Comparison of ENCODE assay signal across 11 cellular contexts in the genomic region with DNA sequence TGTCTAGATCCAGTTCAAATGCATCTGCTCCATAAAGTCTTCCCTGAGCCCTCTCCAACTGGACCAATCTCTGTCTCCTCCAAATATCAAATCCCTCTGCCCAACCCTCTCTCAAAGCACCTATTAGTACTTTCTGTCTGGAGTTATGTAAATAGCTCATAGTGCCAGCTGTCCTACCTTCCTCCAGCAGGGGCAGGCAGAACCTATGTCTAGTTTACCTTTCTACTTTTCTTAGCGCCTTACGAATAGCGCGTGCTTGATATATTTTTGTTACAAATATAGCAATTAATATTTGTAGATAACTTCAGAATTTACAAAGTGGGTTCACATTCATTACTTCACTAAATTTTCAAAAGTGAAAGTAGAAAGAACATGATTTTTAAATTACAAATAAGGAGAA. TPM values are rescaled to one million over a fixed set of nuclear protein-coding genes. Genes with fewer than 3 reads are reported as not detected.
DNase-seq lines count a peak whose midpoint lies in the region; ATAC-seq and TF ChIP-seq lines count a peak whose summit lies in the region.
"Had no signal": no experiment of that assay in that cellular context is flagged by ENCODE, and none has a peak within 500 bp of the region (broad histone marks: within the 10 kb centered on the region; RNA-seq: fewer than 3 reads in every experiment).

No MANE protein-coding gene starts in this region.

- no peaks in the 10 kb centered on the region for H3K27me3 ChIP-seq in left ventricle myocardium inferior (ENCODE audit: low read depth)
- H3K27me3 ChIP-seq in SJSA1 (replicated peaks), result no peaks in the 10 kb centered on the region
- no peaks in the 10 kb centered on the region for H3K27me3 ChIP-seq in upper lobe of right lung

- ATAC-seq in Right ventricle myocardium inferior (no peak), upper lobe of right lung (peak; percentile 56), GM19455 (IDR thresholded peaks at IDR 0.05; ENCODE audit: unreplicated experiment) (no peak), GM18873 (IDR thresholded peaks at IDR 0.05; ENCODE audit: low FRiP score, unreplicated experiment) (no peak)
- ATAC-seq: activated CD4-positive, alpha-beta T cell treated with anti-CD3 and anti-CD28 coated beads for 36 hours had no signal

- H3K36me3 ChIP-seq in left ventricle myocardium inferior, result no peaks in the 10 kb centered on the region
- H3K36me3 ChIP-seq in SJSA1, result no peaks in the 10 kb centered on the region
- H3K36me3 ChIP-seq in upper lobe of right lung, result no peaks in the 10 kb centered on the region

- H3K4me1 ChIP-seq in left ventricle myocardium inferior (peaks cover 10% of the 10 kb centered on the region), SJSA1 (replicated peaks) (peaks cover 52% of the 10 kb centered on the region), upper lobe of right lung (peaks cover 4% of the 10 kb centered on the region)

- intact Hi-C loops in left ventricle myocardium inferior (cut with micrococcal nuclease) (loop anchor here (2.0 kb wide), 1 partner anchor 54 kb away; no protein-coding TSS in a partner anchor), Right ventricle myocardium inferior (cut with DNase I) (no loop called here), upper lobe of right lung (cut with DNase I) (no loop called here)

- peak overlapping the region; percentile 73 for H3K27ac ChIP-seq in left ventricle myocardium inferior (replicated peaks)
- H3K27ac ChIP-seq in SJSA1, result peak overlapping the region; percentile 100
- H3K27ac ChIP-seq in upper lobe of right lung, result peak overlapping the region; percentile 20

- no peak for DNase-seq in left ventricle myocardium inferior
- DNase-seq in Right ventricle myocardium inferior (ENCODE audit: missing footprints), result no peak
- no peak for DNase-seq in SJSA1 (ENCODE audit: low read depth in 1 of 2, low spot score in 2 of 2)
- no peak for DNase-seq in fibroblast of villous mesenchyme (ENCODE audit: low read depth)
- no peak for DNase-seq in upper lobe of right lung
- no peak for DNase-seq in mucosa of gallbladder (ENCODE audit: low spot score)
- DNase-seq: activated CD4-positive, alpha-beta T cell treated with anti-CD3 and anti-CD28 coated beads for 36 hours; NCI-H146; stimulated activated CD4-positive, alpha-beta T cell treated with anti-CD3 and anti-CD28 coated beads, Interleukin-12 subunit alpha, Interleukin-12 subunit beta, amount 100 ng/mL, for 4 hours had no signal

- TF ChIP-seq CTCF in left ventricle myocardium inferior (IDR thresholded peaks at IDR 0.05; ENCODE audit: borderline replicate concordance), result no peak
- peak; percentile 36 for TF ChIP-seq CTCF in fibroblast of villous mesenchyme (IDR thresholded peaks at IDR 0.05; ENCODE audit: insufficient read depth, low read depth, low read length)
- TF ChIP-seq CTCF in upper lobe of right lung (IDR thresholded peaks at IDR 0.05), result no peak

- H3K9me3 ChIP-seq in left ventricle myocardium inferior (replicated peaks) (no peaks in the 10 kb centered on the region), SJSA1 (replicated peaks) (no peaks in the 10 kb centered on the region), upper lobe of right lung (no peaks in the 10 kb centered on the region)

- H3K4me3 ChIP-seq in left ventricle myocardium inferior, result no peak overlapping the region
- H3K4me3 ChIP-seq in SJSA1, result no peak overlapping the region
- no peak overlapping the region for H3K4me3 ChIP-seq in fibroblast of villous mesenchyme (ENCODE audit: low read depth, low read length)
- H3K4me3 ChIP-seq in upper lobe of right lung, result no peak overlapping the region

RNA-seq across cellular contexts. Expression of gene CCDC80, which starts 14.0 kb away (rescaled TPM):
- total RNA-seq in left ventricle myocardium inferior, result 171 TPM
- 78.2 TPM for total RNA-seq in Right ventricle myocardium inferior
- total RNA-seq in SJSA1 (2014; rRNA removed; shearing (Covaris generic)), result 58.4 and 74.8 TPM in 2 replicates
- total RNA-seq in fibroblast of villous mesenchyme, result 158 and 180 TPM in 2 replicates
- total RNA-seq in upper lobe of right lung, result 60.4 TPM
- 67.8 TPM for total RNA-seq in mucosa of gallbladder
- total RNA-seq: activated CD4-positive, alpha-beta T cell treated with anti-CD3 and anti-CD28 coated beads for 36 hours had no signal

Comparison
In these comparisons a context has a peak if more than half of its experiments do, and no peak if none do; other contexts are left out.
1. H3K27ac ChIP-seq: peak in every context shown above with its lines; median percentile 100 in SJSA1; 73 in left ventricle myocardium inferior; 20 in upper lobe of right lung.